Comparison of ENCODE assay signal across 27 cellular contexts in the genomic region with DNA sequence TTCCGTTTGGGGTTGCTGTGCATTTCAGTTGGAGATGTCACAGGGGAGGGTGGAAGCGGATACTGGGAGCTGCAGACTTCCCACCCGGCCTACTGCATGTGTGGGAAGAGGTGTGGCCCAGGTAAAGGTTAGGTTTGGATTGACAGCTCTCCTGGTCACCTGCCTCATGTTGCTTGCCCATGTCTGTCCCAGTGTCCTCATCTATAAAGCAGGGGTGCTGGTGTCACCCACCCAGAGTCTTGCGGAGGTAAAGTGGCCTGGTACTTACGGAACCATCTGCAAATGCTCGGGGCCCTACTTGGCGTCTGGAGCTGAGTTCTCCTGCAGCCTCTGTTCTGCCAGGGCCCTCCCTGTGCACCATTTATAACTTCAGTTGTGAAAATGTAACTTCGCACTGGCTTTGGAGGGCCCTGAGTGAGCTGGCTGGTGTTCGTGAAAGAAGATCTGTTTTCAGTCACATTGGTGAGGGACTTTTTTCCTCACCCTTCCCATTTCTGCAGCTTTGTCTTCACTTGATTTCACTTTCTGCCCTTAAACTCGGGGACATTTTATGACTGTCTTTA.
"Had no signal": no experiment of that assay in that cellular context is flagged by ENCODE, and none has a peak within 500 bp of the region (broad histone marks: within the 10 kb centered on the region; RNA-seq: fewer than 3 reads in every experiment).

No MANE protein-coding gene starts in this region.

- H3K4me1 ChIP-seq: colonic mucosa, parathyroid adenoma, testis had no signal

- H2AFZ ChIP-seq: neural progenitor cell, parathyroid adenoma had no signal

- H3K4me3 Mint-ChIP-seq: central memory CD8-positive, alpha-beta T cell; immature natural killer cell; naive thymus-derived CD4-positive, alpha-beta T cell; nephron; neural progenitor cell; stimulated activated effector memory CD8-positive, alpha-beta T cell treated with anti-CD3 and anti-CD28 coated beads, Interleukin-12 subunit alpha, Interleukin-12 subunit beta, amount 100 ng/mL, for 72 hours; type B pancreatic cell had no signal

- H3K27me3 ChIP-seq: colonic mucosa, heart right ventricle, neural progenitor cell, right atrium auricular region, testis, tibial artery had no signal

- H3K27ac Mint-ChIP-seq: immature natural killer cell; nephron; neural progenitor cell; progenitor cell of endocrine pancreas; stimulated activated effector memory CD8-positive, alpha-beta T cell treated with anti-CD3 and anti-CD28 coated beads, Interleukin-12 subunit alpha, Interleukin-12 subunit beta, amount 100 ng/mL, for 72 hours; type B pancreatic cell had no signal

- H3K79me2 ChIP-seq: parathyroid adenoma had no signal

- H3K27ac ChIP-seq: colonic mucosa, heart right ventricle, neural progenitor cell, parathyroid adenoma, right atrium auricular region, testis, tibial artery had no signal

- H3K4me2 ChIP-seq: neural progenitor cell had no signal

- H3K4me3 ChIP-seq: colonic mucosa, heart right ventricle, neural progenitor cell, right atrium auricular region, testis, tibial artery had no signal

- H3K9ac ChIP-seq: neural progenitor cell, parathyroid adenoma had no signal

- ATAC-seq: heart right ventricle; left ventricle myocardium superior; naive thymus-derived CD4-positive, alpha-beta T cell; sciatic nerve; stimulated activated effector memory CD8-positive, alpha-beta T cell treated with anti-CD3 and anti-CD28 coated beads, Interleukin-12 subunit alpha, Interleukin-12 subunit beta, amount 100 ng/mL, for 72 hours; stimulated activated naive CD8-positive, alpha-beta T cell treated with anti-CD3 and anti-CD28 coated beads, Interleukin-15, Interleukin-2, amounts not matched to agents 100 U/mL and 50 U/mL, for 24 hours had no signal

- H3K36me3 ChIP-seq: neural progenitor cell had no signal

- H3K9me3 ChIP-seq: colonic mucosa, right atrium auricular region, testis, tibial artery had no signal

- H3K27me3 Mint-ChIP-seq: central memory CD8-positive, alpha-beta T cell; naive thymus-derived CD4-positive, alpha-beta T cell; progenitor cell of endocrine pancreas; type B pancreatic cell had no signal

- DNase-seq: colonic mucosa; dermis blood vessel endothelial cell; effector memory CD4-positive, alpha-beta T cell; foreskin fibroblast; glutamatergic neuron; heart right ventricle; hypothalamus; immature natural killer cell; left ventricle myocardium superior; mesendoderm; midbrain; naive thymus-derived CD4-positive, alpha-beta T cell; stimulated activated CD4-positive, alpha-beta T cell treated with anti-CD3 and anti-CD28 coated beads, Interleukin-2, amount 100 ng/mL, for 24 hours; stimulated activated CD4-positive, alpha-beta T cell treated with anti-CD3 and anti-CD28 coated beads, Interleukin-4, amount 100 ng/mL, for 24 hours; stimulated activated naive CD8-positive, alpha-beta T cell treated with anti-CD3 and anti-CD28 coated beads, Interleukin-15, Interleukin-2, amounts not matched to agents 100 U/mL and 50 U/mL, for 24 hours; substantia nigra; testis; tibial artery had no signal
